ENCODE assay signal across 15 cellular contexts in genomic region chr10:11243425-11244222, GRCh38.
DNase-seq lines count a peak whose midpoint lies in the region; ATAC-seq and TF ChIP-seq lines count a peak whose summit lies in the region.
"Had no signal": no experiment of that assay in that cellular context is flagged by ENCODE, and none has a peak within 500 bp of the region (broad histone marks: within the 10 kb centered on the region; RNA-seq: fewer than 3 reads in every experiment).

No MANE protein-coding gene starts in this region.

- DNase-seq in activated CD4-positive, alpha-beta T cell treated with anti-CD3 and anti-CD28 coated beads, Interleukin-2, amount 10 ng/mL, durations not matched to agents 7 days and 5 days: no peak
- DNase-seq in activated CD4-positive, alpha-beta T cell treated with anti-CD3 and anti-CD28 coated beads, Interleukin-2, amount 50 U/mL, for 48 hours: no peak
- no peak for DNase-seq in T-cell
- DNase-seq in neuronal stem cell (ENCODE audit: low spot score): no peak
- DNase-seq in HEK293T (ENCODE audit: extremely low spot score): no peak
- DNase-seq in effector CD4-positive, alpha-beta T cell: no peak
- DNase-seq: hypothalamus; mesenchymal stem cell; NCI-H2227 treated with DMSO at 0.1 percent for 48 hours; SHP77; stimulated activated CD4-positive, alpha-beta T cell treated with anti-CD3 and anti-CD28 coated beads, Interleukin-4, amount 100 ng/mL, for 4 hours had no signal

- H3K4me1 ChIP-seq in neuronal stem cell (ENCODE audit: control insufficient read depth in 2 of 2, insufficient read depth in 1 of 2, low read depth in 1 of 2, low read length in 2 of 2): peaks cover 1 to 2% of the 10 kb centered on the region in 2 donors
- H3K4me1 ChIP-seq: adrenal gland, prostate gland had no signal

- CTCF ChIA-PET in activated CD4-positive, alpha-beta T cell treated with anti-CD3 and anti-CD28 coated beads, Interleukin-2, amount 10 ng/mL, durations not matched to agents 7 days and 5 days (lab: Charles Lee): interaction anchor here (0.7 to 1.3 kb wide), 2 partner anchors 11 to 1592 kb away, joined by 3 read pairs; no protein-coding TSS in a partner anchor
- CTCF ChIA-PET in T-cell (lab: Charles Lee) (interaction anchor here (0.6 to 1.4 kb wide), 4 partner anchors 23 to 1015 kb away, joined by 3 to 5 read pairs (median 4); no protein-coding TSS in a partner anchor), HEK293T (lab: Yijun Ruan, JAX) (no interaction called here)

- H3K27me3 Mint-ChIP-seq in activated CD4-positive, alpha-beta T cell treated with anti-CD3 and anti-CD28 coated beads, Interleukin-2, amount 10 ng/mL, durations not matched to agents 7 days and 5 days: no peaks in the 10 kb centered on the region
- H3K27me3 Mint-ChIP-seq in T-cell: no peaks in the 10 kb centered on the region

- H2AFZ ChIP-seq in neuronal stem cell (ENCODE audit: low read length): no peak overlapping the region

- H3K9me3 ChIP-seq in neuronal stem cell (replicated peaks in 1 of 2; ENCODE audit: control insufficient read depth in 2 of 2, insufficient read depth in 1 of 2, low read depth in 1 of 2, low read length in 2 of 2): no peaks in the 10 kb centered on the region
- H3K9me3 ChIP-seq: adrenal gland, prostate gland had no signal

- no peak overlapping the region for H3K4me3 Mint-ChIP-seq in activated CD4-positive, alpha-beta T cell treated with anti-CD3 and anti-CD28 coated beads, Interleukin-2, amount 10 ng/mL, durations not matched to agents 7 days and 5 days
- peak overlapping the region in 1 of 3 donors; percentile 32 for H3K4me3 Mint-ChIP-seq in T-cell

- POLR2A ChIA-PET in activated CD4-positive, alpha-beta T cell treated with anti-CD3 and anti-CD28 coated beads, Interleukin-2, amount 10 ng/mL, durations not matched to agents 7 days and 5 days (lab: Charles Lee): interaction anchor here (1.8 kb wide), 1 partner anchor 11 kb away, joined by 4 read pairs; no protein-coding TSS in a partner anchor
- POLR2A ChIA-PET in T-cell (lab: Charles Lee) (interaction anchor here (0.5 to 0.6 kb wide), 4 partner anchors 17 to 70 kb away, joined by 3 to 5 read pairs (median 4); no protein-coding TSS in a partner anchor), HEK293T (lab: Yijun Ruan, JAX) (no interaction called here)

- H3K27ac ChIP-seq in neuronal stem cell (replicated peaks; ENCODE audit: low read length): no peak overlapping the region
- H3K27ac ChIP-seq: adrenal gland, prostate gland had no signal

- no peaks in the 10 kb centered on the region for H3K79me1 ChIP-seq in neuronal stem cell (ENCODE audit: low read depth, low read length)

- H4K91ac ChIP-seq in neuronal stem cell (ENCODE audit: low read depth, low read length, poor library complexity): no peak overlapping the region

- peak overlapping the region; percentile 49 for H3K23ac ChIP-seq in neuronal stem cell (ENCODE audit: low read depth, low read length, poor library complexity)

- H2BK5ac ChIP-seq in neuronal stem cell (ENCODE audit: low read length): no peak overlapping the region

- H3K9ac ChIP-seq in neuronal stem cell (ENCODE audit: low read depth, low read length, poor library complexity): no peak overlapping the region

- H3K36me3 ChIP-seq in neuronal stem cell (replicated peaks in 1 of 2; ENCODE audit: control insufficient read depth in 2 of 2, insufficient read depth in 2 of 2, low read length in 2 of 2): no peaks in the 10 kb centered on the region
- H3K36me3 ChIP-seq: adrenal gland, prostate gland had no signal

- H2BK12ac ChIP-seq in neuronal stem cell (ENCODE audit: low read length): no peak overlapping the region

- WGBS in neuronal stem cell (ENCODE audit: extremely low coverage in 2 of 2, insufficient read length in 2 of 2, insufficient replicate concordance in 1 of 2), 2 donors: no CpG with 5 or more reads among the region's 12 CpGs

- H3K4me1 Mint-ChIP-seq in activated CD4-positive, alpha-beta T cell treated with anti-CD3 and anti-CD28 coated beads, Interleukin-2, amount 10 ng/mL, durations not matched to agents 7 days and 5 days: peaks cover 25% of the 10 kb centered on the region
- peaks cover 1 to 58% (median 57%) of the 10 kb centered on the region in 3 donors for H3K4me1 Mint-ChIP-seq in T-cell

- peaks cover 31% of the 10 kb centered on the region for H3K36me3 Mint-ChIP-seq in activated CD4-positive, alpha-beta T cell treated with anti-CD3 and anti-CD28 coated beads, Interleukin-2, amount 10 ng/mL, durations not matched to agents 7 days and 5 days (ENCODE audit: low read depth)
- H3K36me3 Mint-ChIP-seq in T-cell: peaks cover 12% of the 10 kb centered on the region

- H3K4me2 ChIP-seq in neuronal stem cell (ENCODE audit: insufficient read depth, low read length, poor library complexity, severe bottlenecking): no peak overlapping the region

- H2BK120ac ChIP-seq in neuronal stem cell (ENCODE audit: low read depth, low read length): no peak overlapping the region

- H2BK15ac ChIP-seq in neuronal stem cell (ENCODE audit: low read length): no peak overlapping the region

- no peak overlapping the region for H3K4me3 ChIP-seq in neuronal stem cell (ENCODE audit: low read length in 2 of 2)
- H3K4me3 ChIP-seq: adrenal gland, prostate gland had no signal

- no peak overlapping the region for H2AK5ac ChIP-seq in neuronal stem cell (ENCODE audit: low read depth, low read length)

- H3K27me3 ChIP-seq in neuronal stem cell (ENCODE audit: control insufficient read depth in 3 of 3, insufficient read depth in 3 of 3, low read depth in 1 of 3, low read length in 3 of 3): no peaks in the 10 kb centered on the region
- H3K27me3 ChIP-seq: adrenal gland had no signal

- H3K27ac Mint-ChIP-seq in activated CD4-positive, alpha-beta T cell treated with anti-CD3 and anti-CD28 coated beads, Interleukin-2, amount 10 ng/mL, durations not matched to agents 7 days and 5 days: peak overlapping the region; percentile 41
- H3K27ac Mint-ChIP-seq in T-cell: peak overlapping the region; percentile 53 to 58

- H3K14ac ChIP-seq in neuronal stem cell (ENCODE audit: low read length): no peak overlapping the region

- H3K9me3 Mint-ChIP-seq in activated CD4-positive, alpha-beta T cell treated with anti-CD3 and anti-CD28 coated beads, Interleukin-2, amount 10 ng/mL, durations not matched to agents 7 days and 5 days: no peaks in the 10 kb centered on the region
- H3K9me3 Mint-ChIP-seq in T-cell: no peaks in the 10 kb centered on the region

- H3K18ac ChIP-seq in neuronal stem cell (ENCODE audit: low read length): no peak overlapping the region

- no peak overlapping the region for H3K4ac ChIP-seq in neuronal stem cell (ENCODE audit: low read length)

- H4K8ac ChIP-seq in neuronal stem cell (ENCODE audit: low read depth, low read length): no peak overlapping the region

- ATAC-seq in GM21423 (IDR thresholded peaks at IDR 0.05; ENCODE audit: unreplicated experiment) (peak; percentile 4), T-cell (replicated peaks in 1 of 4) (no peak), HG02884 (IDR thresholded peaks at IDR 0.05; ENCODE audit: unreplicated experiment) (no peak)

TF ChIP-seq in HEK293T, 16 proteins besides CTCF, POLR2A, EP300 and RAD21:
- no peak for TF ChIP-seq ZNF384 (IDR thresholded peaks at IDR 0.05)
